Comparison of ENCODE assay signal across 15 cellular contexts in the genomic region with DNA sequence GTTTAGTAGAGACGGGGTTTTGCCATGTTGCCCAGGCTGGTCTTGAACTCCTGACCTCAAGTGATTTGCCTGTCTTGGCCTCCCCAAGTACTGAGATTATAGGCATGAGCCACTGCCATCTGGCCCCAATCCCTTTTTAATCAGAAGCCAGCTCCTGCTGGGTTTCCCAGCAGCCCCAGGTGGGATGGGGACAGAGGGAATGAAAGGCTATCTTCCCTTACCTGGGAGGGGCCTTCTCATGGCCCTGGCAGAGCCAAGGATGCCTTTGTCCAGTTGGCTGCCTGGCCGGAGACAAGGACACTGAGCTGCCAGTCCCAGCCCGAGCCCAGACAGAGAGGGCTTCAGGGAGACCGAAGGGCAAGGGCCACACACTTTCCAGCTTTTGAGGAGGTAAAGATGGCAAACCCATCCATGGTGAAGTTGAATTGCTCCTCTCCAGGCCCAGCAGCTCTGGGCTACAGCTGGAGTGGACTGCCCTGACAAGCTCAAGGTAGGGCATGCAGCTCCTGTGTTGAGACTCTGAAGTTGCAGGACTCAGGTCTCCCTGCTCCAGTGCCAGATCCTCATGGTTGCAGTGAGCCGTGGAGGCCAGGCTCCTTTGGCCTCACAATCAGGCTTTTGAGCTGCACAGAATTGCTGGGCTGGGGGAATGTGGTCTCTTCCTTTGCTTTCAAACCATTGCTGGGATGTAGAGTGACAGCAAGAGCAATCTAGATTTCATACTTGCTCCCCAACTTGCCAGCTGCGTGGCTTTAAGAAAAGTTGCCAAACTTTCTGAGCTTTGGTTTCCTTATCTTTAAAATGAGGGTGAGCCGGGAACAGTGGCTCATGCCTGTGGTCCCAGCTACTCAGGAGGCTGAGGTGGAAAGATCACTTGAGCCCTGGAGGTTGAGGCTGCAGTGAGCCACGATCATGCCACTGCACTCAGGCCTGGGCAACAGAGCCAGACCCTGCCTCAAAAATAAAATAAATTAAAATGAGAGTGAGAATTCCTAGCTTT. TPM values are rescaled to one million over a fixed set of nuclear protein-coding genes. Genes with fewer than 3 reads are reported as not detected.
"Had no signal": no experiment of that assay in that cellular context is flagged by ENCODE, and none has a peak within 500 bp of the region (broad histone marks: within the 10 kb centered on the region; RNA-seq: fewer than 3 reads in every experiment).

No MANE protein-coding gene starts in this region.

- ATAC-seq: activated CD4-positive, CD25-positive, alpha-beta regulatory T cell treated with anti-CD3 and anti-CD28 coated beads, Interleukin-2, amount 50 U/mL, for 24 hours; activated T-cell treated with anti-CD3 and anti-CD28 coated beads, Interleukin-2, amount 50 U/mL, for 72 hours; naive thymus-derived CD4-positive, alpha-beta T cell; stimulated activated effector memory CD8-positive, alpha-beta T cell treated with anti-CD3 and anti-CD28 coated beads, Interleukin-12 subunit alpha, Interleukin-12 subunit beta, amount 100 ng/mL, for 72 hours had no signal

- H3K27ac ChIP-seq: transverse colon had no signal

- H3K4me3 ChIP-seq: lung, transverse colon had no signal

- H3K9me3 ChIP-seq: transverse colon had no signal

- DNase-seq: activated CD4-positive, alpha-beta memory T cell treated with anti-CD3 and anti-CD28 coated beads for 36 hours; activated gamma-delta T cell treated with Interleukin-2 at 50 U/mL for 16 hours; activated naive CD8-positive, alpha-beta T cell treated with anti-CD3 and anti-CD28 coated beads for 36 hours; activated T-cell treated with anti-CD3 and anti-CD28 coated beads, Interleukin-2, amount 50 U/mL, for 72 hours; anterior cingulate cortex; cortex of kidney; effector CD8-positive, alpha-beta T cell; hippocampal formation; naive thymus-derived CD4-positive, alpha-beta T cell; small intestine; transverse colon had no signal

- H3K4me1 ChIP-seq: transverse colon had no signal

- H3K27me3 ChIP-seq: transverse colon had no signal

- H3K36me3 ChIP-seq: transverse colon had no signal

RNA-seq across cellular contexts. Expression of a gene that starts 44.5 kb away (rescaled TPM):
- total RNA-seq: activated CD4-positive, alpha-beta memory T cell treated with anti-CD3 and anti-CD28 coated beads for 36 hours; T-helper 2 cell treated with Interferon-gamma antibody and Interleukin-4, amounts not matched to agents 100 ng/mL and 5 ng/mL, for 36 hours had no signal
- polyA plus RNA-seq: naive thymus-derived CD4-positive, alpha-beta T cell had no signal
